8 cellular contexts compared by ENCODE assay signal in the genomic region with DNA sequence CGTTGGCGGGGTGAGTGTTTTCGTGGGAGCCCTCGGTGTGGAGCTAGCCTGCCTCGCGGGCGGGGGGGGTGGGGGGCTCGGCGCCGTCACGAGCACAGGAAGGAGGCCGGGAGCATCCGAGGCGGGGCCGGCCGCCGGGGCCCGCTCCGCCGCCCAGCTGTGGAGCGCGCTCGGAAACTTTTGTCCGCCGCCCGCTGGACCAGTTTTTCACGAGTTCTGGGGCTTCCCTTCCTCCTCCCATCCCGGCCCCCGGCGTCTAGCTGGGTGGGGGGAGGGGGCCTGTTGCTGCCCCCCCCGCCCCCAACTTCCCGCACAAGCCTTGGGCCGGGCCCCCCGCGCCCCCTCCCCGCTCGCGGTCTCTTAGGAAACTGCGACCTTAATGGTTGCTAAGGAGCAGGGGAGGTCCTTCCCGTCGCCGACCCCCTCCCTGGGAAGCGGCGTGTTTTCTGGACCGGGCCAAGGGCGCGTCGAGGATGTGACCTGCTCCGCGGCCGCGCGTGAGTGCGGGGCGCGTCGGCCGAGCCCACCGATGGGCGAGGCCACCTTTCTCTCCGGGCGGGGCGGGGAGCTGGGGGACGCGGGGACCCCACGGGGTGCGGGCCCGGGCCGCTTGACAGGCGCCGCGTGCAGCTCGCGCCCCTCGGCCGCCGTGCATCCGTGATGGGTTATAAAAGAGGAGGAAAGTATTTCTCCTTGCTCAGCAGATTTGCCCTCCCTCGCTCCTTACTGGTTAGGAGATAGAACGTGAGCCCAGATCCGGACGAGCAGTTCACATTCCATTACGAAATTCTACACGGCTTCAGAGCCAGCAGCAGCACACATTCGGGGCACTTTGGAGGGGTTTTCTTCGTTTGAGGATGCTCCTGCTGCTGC. TPM values are rescaled to one million over a fixed set of nuclear protein-coding genes. Genes with fewer than 3 reads are reported as not detected.
DNase-seq lines count a peak whose midpoint lies in the region; ATAC-seq and TF ChIP-seq lines count a peak whose summit lies in the region.

No MANE protein-coding gene starts in this region.

- peak in 1 of 3 donors; percentile 22 for TF ChIP-seq POLR2A in body of pancreas (IDR thresholded peaks at IDR 0.05)

- peak overlapping the region; percentile 92 to 95 for H3K27ac Mint-ChIP-seq in T-cell

- H3K4me3 ChIP-seq in DOHH2 (ENCODE audit: low read length): peak overlapping the region; percentile 100
- peak overlapping the region; percentile 84 to 89 for H3K4me3 ChIP-seq in body of pancreas
- peak overlapping the region; percentile 91 for H3K4me3 ChIP-seq in iPS-11a (ENCODE audit: low read depth, low read length)
- peak overlapping the region; percentile 93 for H3K4me3 ChIP-seq in skeletal muscle satellite cell (ENCODE audit: low read length)

- no peaks in the 10 kb centered on the region for H3K27me3 Mint-ChIP-seq in T-cell

- H3K9me2 ChIP-seq in DOHH2 (replicated peaks; ENCODE audit: control insufficient read depth, low read length): no peaks in the 10 kb centered on the region

- H3K27ac ChIP-seq in DOHH2 (ENCODE audit: low read depth, low read length) (no peak overlapping the region), body of pancreas (peak overlapping the region; percentile 82 to 91 (median 89))

- POLR2A ChIA-PET in T-cell (lab: Charles Lee): interaction anchor here (0.6 to 1.8 kb wide), 5 partner anchors 28 to 182 kb away, joined by 3 to 6 read pairs (median 3); no protein-coding TSS in a partner anchor

- ATAC-seq in T-cell (replicated peaks in 1 of 4) (peak; percentile 6 to 34 (median 24)), body of pancreas (peak; percentile 38), HG03520 (IDR thresholded peaks at IDR 0.05; ENCODE audit: unreplicated experiment) (no peak), HG03521 (IDR thresholded peaks at IDR 0.05; ENCODE audit: unreplicated experiment) (no peak)

- peaks cover 55 to 56% (median 55%) of the 10 kb centered on the region in 3 donors for H3K4me1 Mint-ChIP-seq in T-cell

- H4K20me1 ChIP-seq in DOHH2 (ENCODE audit: control insufficient read depth, insufficient read depth, low read depth, low read length): peaks cover 25% of the 10 kb centered on the region

- CTCF ChIA-PET in T-cell (lab: Charles Lee): interaction anchor here in 1 of 2 donors (0.7 to 1.4 kb wide), 2 partner anchors 22 to 28 kb away, joined by 4 to 5 read pairs; no protein-coding TSS in a partner anchor

- no peaks in the 10 kb centered on the region for H3K36me3 Mint-ChIP-seq in T-cell

- peaks cover 65% of the 10 kb centered on the region for H3K79me2 ChIP-seq in DOHH2 (ENCODE audit: control insufficient read depth, low read length)

- DNase-seq in HuH-7 (ENCODE audit: low spot score) (peak; percentile 61), T-cell (peak in 16 of 34 experiments; percentile 7 to 38 (median 24)), body of pancreas (peak; percentile 45 to 77 (median 58))

- H3K4me2 ChIP-seq in DOHH2 (ENCODE audit: low read length) (peak overlapping the region; percentile 92), skeletal muscle satellite cell (ENCODE audit: low read length) (peak overlapping the region; percentile 83)

- peak overlapping the region; percentile 86 to 92 (median 88) for H3K4me3 Mint-ChIP-seq in T-cell

- 0% methylated on average over 9 to 54 of the region's 86 CpGs for WGBS in body of pancreas, 2 donors

- H3K36me3 ChIP-seq in DOHH2 (ENCODE audit: control insufficient read depth, low read length): peaks cover 7% of the 10 kb centered on the region
- no peaks in the 10 kb centered on the region for H3K36me3 ChIP-seq in body of pancreas (replicated peaks in 1 of 2; ENCODE audit: insufficient read depth in 1 of 2, low read depth in 2 of 2)
- H3K36me3 ChIP-seq in skeletal muscle satellite cell (ENCODE audit: insufficient read depth, low read length): no peaks in the 10 kb centered on the region

- H3K4me1 ChIP-seq in DOHH2 (ENCODE audit: control insufficient read depth, low read length) (peaks cover 54% of the 10 kb centered on the region), body of pancreas (peaks cover 47% of the 10 kb centered on the region), skeletal muscle satellite cell (ENCODE audit: control insufficient read depth, insufficient read depth, low read length) (peaks cover 38% of the 10 kb centered on the region)

- TF ChIP-seq CTCF in DOHH2 (IDR thresholded peaks at IDR 0.05; ENCODE audit: low read depth, low read length, poor library complexity, severe bottlenecking): no peak
- no peak for TF ChIP-seq CTCF in body of pancreas (IDR thresholded peaks at IDR 0.05)

- H3K27me3 ChIP-seq in DOHH2 (ENCODE audit: control insufficient read depth, low read length) (no peaks in the 10 kb centered on the region), body of pancreas (no peaks in the 10 kb centered on the region), skeletal muscle satellite cell (ENCODE audit: control insufficient read depth, insufficient read depth, low read length) (no peaks in the 10 kb centered on the region)

- H3K9me3 ChIP-seq in DOHH2 (ENCODE audit: control insufficient read depth, insufficient read depth, low read length) (no peaks in the 10 kb centered on the region), body of pancreas (no peaks in the 10 kb centered on the region), skeletal muscle satellite cell (replicated peaks; ENCODE audit: low read length) (no peaks in the 10 kb centered on the region)

- peaks cover 25% of the 10 kb centered on the region for H3F3A ChIP-seq in DOHH2 (ENCODE audit: control insufficient read depth, insufficient read depth)

- peak overlapping the region; percentile 90 for H3K9ac ChIP-seq in skeletal muscle satellite cell (ENCODE audit: low read depth, low read length)

- H3K9me3 Mint-ChIP-seq in T-cell: no peaks in the 10 kb centered on the region

- intact Hi-C loops in body of pancreas (cut with DNase I): no loop called here

RNA-seq across cellular contexts. Expression of gene RREB1, which starts 1.4 kb away (rescaled TPM):
- total RNA-seq in T-cell: 10 to 100 TPM; 38.1 to 50.1 (median 39.6) TPM
- 10 to 100 TPM; 33.5 to 44.8 TPM for total RNA-seq in body of pancreas
- 14.2 and 14.7 TPM in 2 replicates for total RNA-seq in skeletal muscle satellite cell (2012; rRNA removed)

Comparison
In these comparisons a context has a peak if more than half of its experiments do, and no peak if none do; other contexts are left out.
1. ATAC-seq: peak in T-cell (4 of 4) and body of pancreas (single experiment); none in HG03520 (single experiment) and HG03521 (single experiment).
2. Peak in every context shown above with its lines, with median percentiles within 50 percentile points of each other: H3K4me3 ChIP-seq.